In the genomic region with DNA sequence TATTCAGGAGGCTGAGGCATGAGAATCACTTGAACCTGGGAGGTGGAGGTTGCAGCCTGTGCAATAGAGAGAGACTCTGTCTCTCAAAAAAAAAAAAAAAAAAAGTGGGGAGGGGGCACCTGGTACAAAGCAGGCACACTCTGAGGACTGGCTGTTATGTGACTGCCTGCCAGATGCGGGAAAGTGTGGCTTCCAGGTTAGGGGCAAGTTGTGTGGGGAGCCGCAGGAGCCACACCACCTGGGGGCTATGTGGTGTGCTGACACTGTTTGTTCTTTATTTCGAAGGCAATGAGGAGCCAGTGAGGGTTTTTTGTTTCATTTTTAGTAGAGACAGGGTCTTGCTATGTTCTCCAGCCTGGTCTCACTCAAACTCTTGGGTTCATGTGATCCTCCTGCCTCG, we compare ENCODE assay signal across 24 cellular contexts. TPM values are rescaled to one million over a fixed set of nuclear protein-coding genes. Genes with fewer than 3 reads are reported as not detected.
DNase-seq lines count a peak whose midpoint lies in the region; ATAC-seq and TF ChIP-seq lines count a peak whose summit lies in the region.
"Had no signal": no experiment of that assay in that cellular context is flagged by ENCODE, and none has a peak within 500 bp of the region (broad histone marks: within the 10 kb centered on the region; RNA-seq: fewer than 3 reads in every experiment).

No MANE protein-coding gene starts in this region.

- H3K9me3 Mint-ChIP-seq in activated naive CD4-positive, alpha-beta T cell treated with anti-CD3 and anti-CD28 coated beads, Interleukin-2, amount 50 U/mL, for 24 hours: no peaks in the 10 kb centered on the region
- no peaks in the 10 kb centered on the region for H3K9me3 Mint-ChIP-seq in activated naive CD4-positive, alpha-beta T cell treated with anti-CD3 and anti-CD28 coated beads for 36 hours
- H3K9me3 Mint-ChIP-seq in stimulated activated effector memory CD8-positive, alpha-beta T cell treated with anti-CD3 and anti-CD28 coated beads, Interleukin-12 subunit alpha, Interleukin-12 subunit beta, amount 100 ng/mL, for 72 hours: no peaks in the 10 kb centered on the region
- H3K9me3 Mint-ChIP-seq: CD4-positive, CD25-positive, alpha-beta regulatory T cell; endodermal cell; H9 had no signal

- in situ Hi-C loops in astrocyte of the spinal cord (cut with HindIII; ENCODE audit: low sequenced_read_pairs): no loop called here

- no peak for ATAC-seq in stimulated activated effector memory CD8-positive, alpha-beta T cell treated with anti-CD3 and anti-CD28 coated beads, Interleukin-12 subunit alpha, Interleukin-12 subunit beta, amount 100 ng/mL, for 72 hours
- ATAC-seq: right cardiac atrium had no signal

- H3K4me3 ChIP-seq in GM12865 (ENCODE audit: low read depth, low read length) (no peak overlapping the region), astrocyte of the spinal cord (ENCODE audit: low read depth, low read length) (no peak overlapping the region)
- H3K4me3 ChIP-seq: ovary, Peyer's patch, thoracic aorta had no signal

- H3K36me3 Mint-ChIP-seq in activated naive CD4-positive, alpha-beta T cell treated with anti-CD3 and anti-CD28 coated beads, Interleukin-2, amount 50 U/mL, for 24 hours: peaks cover 6% of the 10 kb centered on the region
- H3K36me3 Mint-ChIP-seq in activated naive CD4-positive, alpha-beta T cell treated with anti-CD3 and anti-CD28 coated beads for 36 hours (ENCODE audit: low read depth): peaks cover 4% of the 10 kb centered on the region
- peaks cover 28% of the 10 kb centered on the region for H3K36me3 Mint-ChIP-seq in stimulated activated effector memory CD8-positive, alpha-beta T cell treated with anti-CD3 and anti-CD28 coated beads, Interleukin-12 subunit alpha, Interleukin-12 subunit beta, amount 100 ng/mL, for 72 hours

- H3K4me1 Mint-ChIP-seq in activated naive CD4-positive, alpha-beta T cell treated with anti-CD3 and anti-CD28 coated beads, Interleukin-2, amount 50 U/mL, for 24 hours: peaks cover 63% of the 10 kb centered on the region
- peaks cover 37% of the 10 kb centered on the region for H3K4me1 Mint-ChIP-seq in activated naive CD4-positive, alpha-beta T cell treated with anti-CD3 and anti-CD28 coated beads for 36 hours (ENCODE audit: low read depth)
- H3K4me1 Mint-ChIP-seq in stimulated activated effector memory CD8-positive, alpha-beta T cell treated with anti-CD3 and anti-CD28 coated beads, Interleukin-12 subunit alpha, Interleukin-12 subunit beta, amount 100 ng/mL, for 72 hours: peaks cover 19% of the 10 kb centered on the region

- peak overlapping the region; percentile 77 for H3K27ac Mint-ChIP-seq in activated naive CD4-positive, alpha-beta T cell treated with anti-CD3 and anti-CD28 coated beads, Interleukin-2, amount 50 U/mL, for 24 hours
- H3K27ac Mint-ChIP-seq in activated naive CD4-positive, alpha-beta T cell treated with anti-CD3 and anti-CD28 coated beads for 36 hours: no peak overlapping the region
- H3K27ac Mint-ChIP-seq in stimulated activated effector memory CD8-positive, alpha-beta T cell treated with anti-CD3 and anti-CD28 coated beads, Interleukin-12 subunit alpha, Interleukin-12 subunit beta, amount 100 ng/mL, for 72 hours: peak overlapping the region; percentile 37
- H3K27ac Mint-ChIP-seq: endodermal cell, H9 had no signal

- no peak for TF ChIP-seq CTCF in GM12865 (IDR thresholded peaks at IDR 0.05; ENCODE audit: insufficient read depth, low read depth, low read length, missing control alignments)
- peak; percentile 5 for TF ChIP-seq CTCF in astrocyte of the spinal cord (IDR thresholded peaks at IDR 0.05; ENCODE audit: low read depth, low read length)

- no peaks in the 10 kb centered on the region for H3K27me3 Mint-ChIP-seq in activated naive CD4-positive, alpha-beta T cell treated with anti-CD3 and anti-CD28 coated beads, Interleukin-2, amount 50 U/mL, for 24 hours
- H3K27me3 Mint-ChIP-seq in activated naive CD4-positive, alpha-beta T cell treated with anti-CD3 and anti-CD28 coated beads for 36 hours (ENCODE audit: low read depth): no peaks in the 10 kb centered on the region
- H3K27me3 Mint-ChIP-seq: CD4-positive, CD25-positive, alpha-beta regulatory T cell had no signal

- CTCF ChIA-PET in activated naive CD4-positive, alpha-beta T cell treated with anti-CD3 and anti-CD28 coated beads for 36 hours (lab: Charles Lee): interaction anchor here (1.5 kb wide), 1 partner anchor 62 kb away, joined by 3 read pairs; no protein-coding TSS in a partner anchor

- intact Hi-C loops in activated naive CD4-positive, alpha-beta T cell treated with anti-CD3 and anti-CD28 coated beads for 36 hours (cut with micrococcal nuclease): no loop called here

- no peak for DNase-seq in activated naive CD4-positive, alpha-beta T cell treated with anti-CD3 and anti-CD28 coated beads for 36 hours
- DNase-seq in GM12865 (ENCODE audit: low read depth): peak; percentile 39
- DNase-seq in astrocyte of the spinal cord (ENCODE audit: low read depth, low spot score): no peak
- no peak for DNase-seq in stimulated activated effector memory CD8-positive, alpha-beta T cell treated with anti-CD3 and anti-CD28 coated beads, Interleukin-12 subunit alpha, Interleukin-12 subunit beta, amount 100 ng/mL, for 72 hours (ENCODE audit: low spot score in 2 of 2)
- no peak for DNase-seq in NCI-H2171 treated with DMSO at 0.1 percent for 48 hours (lab: John Stamatoyannopoulos, UW)
- DNase-seq in HPDE6-E6E7 (ENCODE audit: extremely low spot score): no peak
- no peak for DNase-seq in HK-2 (ENCODE audit: unreplicated experiment)
- DNase-seq: activated naive CD4-positive, alpha-beta T cell treated with anti-CD3 and anti-CD28 coated beads, Interleukin-2, amount 50 U/mL, for 16 hours; CD4-positive, CD25-positive, alpha-beta regulatory T cell; DMS79; endodermal cell; H9; Karpas-422; NCI-H1092 treated with DMSO at 0.1 percent for 48 hours; NCI-H2029; NCI-H446 treated with DMSO at 0.1 percent for 48 hours; ovary; right cardiac atrium; stimulated activated CD4-positive, alpha-beta T cell treated with anti-CD3 and anti-CD28 coated beads, Interleukin-15, amount 100 ng/mL, for 24 hours; T-helper 9 cell had no signal

- no peak overlapping the region for H3K4me3 Mint-ChIP-seq in activated naive CD4-positive, alpha-beta T cell treated with anti-CD3 and anti-CD28 coated beads, Interleukin-2, amount 50 U/mL, for 24 hours
- H3K4me3 Mint-ChIP-seq in activated naive CD4-positive, alpha-beta T cell treated with anti-CD3 and anti-CD28 coated beads for 36 hours: no peak overlapping the region
- H3K4me3 Mint-ChIP-seq in stimulated activated effector memory CD8-positive, alpha-beta T cell treated with anti-CD3 and anti-CD28 coated beads, Interleukin-12 subunit alpha, Interleukin-12 subunit beta, amount 100 ng/mL, for 72 hours: no peak overlapping the region
- H3K4me3 Mint-ChIP-seq: endodermal cell, H9 had no signal

RNA-seq across cellular contexts. Expression of gene THEMIS2, which starts 5.7 kb away (rescaled TPM):
- 10 to 100 TPM; 12.9 to 17.5 TPM for total RNA-seq in activated naive CD4-positive, alpha-beta T cell treated with anti-CD3 and anti-CD28 coated beads for 36 hours

RNA-seq across cellular contexts. Expression of gene RPA2, which starts 36.3 kb away (rescaled TPM):
- total RNA-seq in activated naive CD4-positive, alpha-beta T cell treated with anti-CD3 and anti-CD28 coated beads for 36 hours: 10 to 100 TPM; 62.9 to 76.7 TPM

RNA-seq across cellular contexts. Expression of gene PPP1R8, which starts 47.5 kb away (rescaled TPM):
- total RNA-seq in activated naive CD4-positive, alpha-beta T cell treated with anti-CD3 and anti-CD28 coated beads for 36 hours: 10 to 100 TPM; 34.1 to 35.8 TPM

RNA-seq across cellular contexts. Expression of gene SMPDL3B, which starts 56.8 kb away (rescaled TPM):
- total RNA-seq in activated naive CD4-positive, alpha-beta T cell treated with anti-CD3 and anti-CD28 coated beads for 36 hours: under 1 TPM; 0.52 to 0.72 TPM
- total RNA-seq: myocyte, thoracic aorta had no signal
